9 cellular contexts compared by ENCODE assay signal in the genomic region with DNA sequence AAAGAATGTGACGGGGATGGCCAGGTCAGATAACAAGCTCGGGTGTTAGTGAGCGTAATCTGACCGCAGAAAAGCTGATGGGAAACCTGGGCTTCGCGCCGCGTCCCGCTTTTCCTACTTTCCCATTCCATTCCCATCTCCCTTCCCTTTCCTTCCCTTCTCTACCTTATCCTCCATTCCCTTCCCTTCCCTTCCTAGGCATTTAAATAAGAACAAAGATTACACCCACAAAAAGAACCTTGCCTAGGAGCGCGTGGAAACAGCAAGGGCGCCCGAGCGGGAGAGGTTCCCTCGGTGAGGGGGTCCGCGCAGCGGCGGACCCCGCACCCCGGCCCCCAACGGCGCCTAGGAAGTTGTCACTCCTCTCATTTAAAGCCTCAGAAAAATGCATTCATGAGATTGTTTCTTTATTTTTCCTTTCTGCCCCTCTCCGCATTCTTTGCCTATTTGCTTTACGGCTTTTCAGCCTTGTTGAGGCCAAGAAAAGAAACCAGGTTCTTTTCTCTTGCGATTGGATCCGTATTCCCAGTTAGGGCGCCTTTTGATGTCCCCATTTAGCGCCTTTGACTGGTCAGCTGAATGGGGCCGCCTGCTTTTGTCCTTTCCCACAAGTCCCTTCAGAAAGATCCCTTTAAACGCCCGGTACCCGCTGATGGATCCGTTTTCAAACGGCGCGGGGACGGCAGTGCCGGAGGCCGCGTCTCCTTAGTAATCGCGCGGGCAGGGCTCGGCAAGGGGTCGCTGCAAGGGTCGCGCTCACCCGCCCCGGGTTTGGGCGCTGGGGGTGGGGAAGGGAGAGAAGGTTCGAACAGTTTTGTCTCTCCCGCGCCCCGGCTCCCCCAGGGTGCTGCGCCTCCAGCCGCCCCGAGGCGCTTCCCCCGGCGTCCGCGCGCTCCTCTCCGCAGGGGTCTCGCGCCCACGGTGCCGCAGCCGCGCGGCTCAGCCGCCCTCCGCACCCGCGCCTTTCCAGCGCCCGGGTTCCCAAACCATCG. TPM values are rescaled to one million over a fixed set of nuclear protein-coding genes. Genes with fewer than 3 reads are reported as not detected.
DNase-seq lines count a peak whose midpoint lies in the region; ATAC-seq and TF ChIP-seq lines count a peak whose summit lies in the region.
"Had no signal": no experiment of that assay in that cellular context is flagged by ENCODE, and none has a peak within 500 bp of the region (broad histone marks: within the 10 kb centered on the region; RNA-seq: fewer than 3 reads in every experiment).

No MANE protein-coding gene starts in this region.

- TF ChIP-seq CTCF in CD4-positive, alpha-beta T cell (IDR thresholded peaks at IDR 0.05) = no peak
- no peak for TF ChIP-seq CTCF in epithelial cell of esophagus (IDR thresholded peaks at IDR 0.05; ENCODE audit: insufficient read depth, low read depth, low read length, missing control alignments)

- H3K27me3 ChIP-seq in CD4-positive, alpha-beta T cell (ENCODE audit: control insufficient read depth, insufficient read depth, low read length) = peaks cover 71% of the 10 kb centered on the region
- H3K27me3 ChIP-seq in HUES6 (ENCODE audit: control insufficient read depth, insufficient read depth, low read length) (peaks cover 100% of the 10 kb centered on the region), neuron (ENCODE audit: insufficient read depth, low read length) (peaks cover 75% of the 10 kb centered on the region)

- H3K9ac ChIP-seq in HUES6 (ENCODE audit: low read length) = no peak overlapping the region
- H3K9ac ChIP-seq: KMS-11 had no signal

- H2AFZ ChIP-seq in neuron (ENCODE audit: low read depth, low read length) = peak overlapping the region; percentile 50

- H3K9me3 ChIP-seq in CD4-positive, alpha-beta T cell (ENCODE audit: control insufficient read depth, low read length) = no peaks in the 10 kb centered on the region
- no peaks in the 10 kb centered on the region for H3K9me3 ChIP-seq in HUES6 (ENCODE audit: control insufficient read depth, insufficient read depth, low read depth, low read length)
- peaks cover 8% of the 10 kb centered on the region for H3K9me3 ChIP-seq in neuron (ENCODE audit: low read length)

- H3K27me3 Mint-ChIP-seq in CD4-positive, alpha-beta T cell = peaks cover 91% of the 10 kb centered on the region

- intact Hi-C loops in CD4-positive, alpha-beta T cell (cut with DNase I, micrococcal nuclease) = no loop called here

- no peak overlapping the region for H3K27ac ChIP-seq in CD4-positive, alpha-beta T cell (ENCODE audit: low read depth, low read length)
- no peak overlapping the region for H3K27ac ChIP-seq in HUES6 (ENCODE audit: low read depth, low read length)
- H3K27ac ChIP-seq: KMS-11 had no signal

- H3K4me1 ChIP-seq in HUES6 (ENCODE audit: control insufficient read depth, insufficient read depth, low read length) (peaks cover 26% of the 10 kb centered on the region), neuron (ENCODE audit: insufficient read depth, low read length) (peaks cover 14% of the 10 kb centered on the region)

- H3K36me3 ChIP-seq in HUES6 (ENCODE audit: control insufficient read depth, insufficient read depth, low read length) (no peaks in the 10 kb centered on the region), neuron (ENCODE audit: insufficient read depth, low read length) (no peaks in the 10 kb centered on the region)

- H3K9me3 Mint-ChIP-seq in CD4-positive, alpha-beta T cell = no peaks in the 10 kb centered on the region

- no peaks in the 10 kb centered on the region for H3K36me3 Mint-ChIP-seq in CD4-positive, alpha-beta T cell (ENCODE audit: low read depth)

- peak overlapping the region; percentile 58 for H3K4me3 ChIP-seq in HUES6 (ENCODE audit: low read depth, low read length)
- H3K4me3 ChIP-seq in epithelial cell of esophagus (ENCODE audit: low read length) = peak overlapping the region; percentile 4
- peak overlapping the region; percentile 7 for H3K4me3 ChIP-seq in neuron (ENCODE audit: low read length)

- CTCF ChIA-PET in CD4-positive, alpha-beta T cell (lab: Charles Lee) = no interaction called here

- POLR2A ChIA-PET in CD4-positive, alpha-beta T cell (lab: Charles Lee) = no interaction called here

- H3K4me1 Mint-ChIP-seq in CD4-positive, alpha-beta T cell (ENCODE audit: low read depth) = peaks cover 30% of the 10 kb centered on the region

- peak overlapping the region; percentile 69 for H3K4me3 Mint-ChIP-seq in CD4-positive, alpha-beta T cell

- no peak for ATAC-seq in CD4-positive, alpha-beta T cell (ENCODE audit: poor library complexity)
- no peak for ATAC-seq in HG03565 (IDR thresholded peaks at IDR 0.05; ENCODE audit: unreplicated experiment)
- no peak for ATAC-seq in HG02763 (IDR thresholded peaks at IDR 0.05; ENCODE audit: unreplicated experiment)

- no peak for DNase-seq in CD4-positive, alpha-beta T cell
- no peak for DNase-seq in epithelial cell of esophagus (ENCODE audit: low read depth)
- DNase-seq in GM03348 (ENCODE audit: low spot score) = no peak
- DNase-seq in NCI-H2029 treated with DMSO at 0.1 percent for 48 hours (lab: John Stamatoyannopoulos, UW) = no peak

- H3K27ac Mint-ChIP-seq in CD4-positive, alpha-beta T cell = no peak overlapping the region

RNA-seq across cellular contexts. Expression of gene TMEM33, which starts 54.1 kb away (rescaled TPM):
- total RNA-seq in CD4-positive, alpha-beta T cell = 10 to 100 TPM; 18.0 to 19.7 TPM

Comparison
In these comparisons a context has a peak if more than half of its experiments do, and no peak if none do; other contexts are left out.
1. H3K4me3 ChIP-seq: peak in every context shown above with its lines; median percentile 58 in HUES6; 7 in neuron; 4 in epithelial cell of esophagus.